Comparison of ENCODE assay signal across 1 cellular context in the genomic region with DNA sequence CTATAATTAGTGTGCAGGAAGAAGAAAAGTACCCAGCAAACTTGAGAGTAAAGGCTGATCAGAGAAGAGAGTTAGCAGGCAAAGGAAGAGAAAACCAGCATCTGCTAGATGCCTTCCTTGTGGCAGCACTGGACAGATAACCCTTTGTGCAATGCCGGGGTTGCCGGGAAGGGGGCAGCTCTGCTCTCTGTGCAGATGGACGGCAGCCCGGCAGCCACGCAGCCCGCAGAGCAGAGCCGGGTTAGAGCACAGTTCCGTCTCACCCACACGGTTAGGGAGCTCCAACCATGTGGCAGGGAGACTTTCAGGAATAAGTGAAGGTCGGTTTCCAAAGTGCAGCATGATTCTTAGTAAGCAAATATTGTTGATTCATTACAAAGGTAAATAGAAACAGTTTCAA.
TF ChIP-seq lines count a peak whose summit lies in the region.

No MANE protein-coding gene starts in this region.

TF ChIP-seq in SK-N-SH, 30 proteins besides CTCF, POLR2A, EP300 and RAD21 (continued from another document):
- TF ChIP-seq RFX5 (IDR thresholded peaks at IDR 0.05; ENCODE audit: low read length) (no peak), EZH2phosphoT487 (IDR thresholded peaks at IDR 0.05; ENCODE audit: borderline replicate concordance, low read depth) (no peak), FOXJ3 (CRISPR knock-in tag; IDR thresholded peaks at IDR 0.05) (no peak)
